In genomic region chr6:159080217-159080976, GRCh38 we compare ENCODE assay signal across 14 cellular contexts.
DNase-seq lines count a peak whose midpoint lies in the region; ATAC-seq and TF ChIP-seq lines count a peak whose summit lies in the region.
"Had no signal": no experiment of that assay in that cellular context is flagged by ENCODE, and none has a peak within 500 bp of the region (broad histone marks: within the 10 kb centered on the region; RNA-seq: fewer than 3 reads in every experiment).

No MANE protein-coding gene starts in this region.

- H3K27ac Mint-ChIP-seq in activated naive CD8-positive, alpha-beta T cell, result peak overlapping the region; percentile 98

- peaks cover 3% of the 10 kb centered on the region for H3K36me3 Mint-ChIP-seq in activated naive CD8-positive, alpha-beta T cell

- peak; percentile 67 for DNase-seq in activated CD8-positive, alpha-beta memory T cell treated with anti-CD3 and anti-CD28 coated beads for 24 hours
- DNase-seq in activated CD8-positive, alpha-beta memory T cell treated with anti-CD3 and anti-CD28 coated beads, Interleukin-2, amount 50 U/mL, for 4 hours, result no peak
- DNase-seq in stimulated activated naive CD8-positive, alpha-beta T cell treated with anti-CD3 and anti-CD28 coated beads, Interleukin-15, Interleukin-2, amounts not matched to agents 100 U/mL and 50 U/mL, for 24 hours, result peak; percentile 55
- DNase-seq in GM13976 (ENCODE audit: low spot score), result no peak
- DNase-seq in NCI-H2107 (lab: John Stamatoyannopoulos, UW), result no peak
- DNase-seq: DMS 273 treated with DMSO at 0.1 percent for 48 hours, heart left ventricle, occipital lobe, small intestine, upper lobe of right lung had no signal

- peak overlapping the region; percentile 58 for H3K4me3 Mint-ChIP-seq in activated naive CD8-positive, alpha-beta T cell

- no peaks in the 10 kb centered on the region for H3K27me3 Mint-ChIP-seq in activated naive CD8-positive, alpha-beta T cell

- no peaks in the 10 kb centered on the region for H3K9me3 Mint-ChIP-seq in activated naive CD8-positive, alpha-beta T cell (ENCODE audit: low read depth)

- peak; percentile 62 for ATAC-seq in HG02870 (IDR thresholded peaks at IDR 0.05; ENCODE audit: unreplicated experiment)
- peak; percentile 73 for ATAC-seq in stimulated activated naive CD8-positive, alpha-beta T cell treated with anti-CD3 and anti-CD28 coated beads, Interleukin-15, Interleukin-2, amounts not matched to agents 100 U/mL and 50 U/mL, for 24 hours
- ATAC-seq in HG03469 (IDR thresholded peaks at IDR 0.05; ENCODE audit: unreplicated experiment), result no peak
- ATAC-seq: heart left ventricle, Panc1, upper lobe of right lung had no signal

- peaks cover 69% of the 10 kb centered on the region for H3K4me1 Mint-ChIP-seq in activated naive CD8-positive, alpha-beta T cell (ENCODE audit: low read depth)

- in situ Hi-C loops in GM13976 (cut with MboI; ENCODE audit: low sequenced_read_pairs, unreplicated experiment), result no loop called here

- TF ChIP-seq CTCF in GM13976 (IDR thresholded peaks at IDR 0.05; ENCODE audit: borderline replicate concordance, control extremely low read depth, extremely low read depth, insufficient read depth, missing control alignments), result no peak

Comparison
In these comparisons a context has a peak if more than half of its experiments do, and no peak if none do; other contexts are left out.
1. DNase-seq: peak in activated CD8-positive, alpha-beta memory T cell treated with anti-CD3 and anti-CD28 coated beads for 24 hours (single experiment) and stimulated activated naive CD8-positive, alpha-beta T cell treated with anti-CD3 and anti-CD28 coated beads, Interleukin-15, Interleukin-2, amounts not matched to agents 100 U/mL and 50 U/mL, for 24 hours (single experiment); none in activated CD8-positive, alpha-beta memory T cell treated with anti-CD3 and anti-CD28 coated beads, Interleukin-2, amount 50 U/mL, for 4 hours (single experiment), GM13976 (single experiment) and NCI-H2107 (single experiment).